Comparison of ENCODE assay signal across 18 cellular contexts in genomic region chr14:59098377-59098776, GRCh38.
DNase-seq lines count a peak whose midpoint lies in the region; ATAC-seq and TF ChIP-seq lines count a peak whose summit lies in the region.
"Had no signal": no experiment of that assay in that cellular context is flagged by ENCODE, and none has a peak within 500 bp of the region (broad histone marks: within the 10 kb centered on the region; RNA-seq: fewer than 3 reads in every experiment).

No MANE protein-coding gene starts in this region.

- ATAC-seq in sciatic nerve: no peak
- ATAC-seq in HG02884 (IDR thresholded peaks at IDR 0.05; ENCODE audit: unreplicated experiment): no peak
- ATAC-seq: activated naive CD4-positive, alpha-beta T cell treated with anti-CD3 and anti-CD28 coated beads, Interleukin-2, amount 50 U/mL, for 72 hours; HCT116; psoas muscle had no signal

- no peaks in the 10 kb centered on the region for H3K27me3 Mint-ChIP-seq in nephron progenitor cell (ENCODE audit: low read depth, poor library complexity)

- no peak for TF ChIP-seq CTCF in nephron progenitor cell (IDR thresholded peaks at IDR 0.05)

- H3K4me1 Mint-ChIP-seq in nephron progenitor cell: peaks cover 3% of the 10 kb centered on the region
- H3K4me1 Mint-ChIP-seq: activated B cell treated with CpG ODN at 0.5 μM for 24 hours, immature natural killer cell had no signal

- TF ChIP-seq POLR2A in erythroblast (IDR thresholded peaks at IDR 0.05; ENCODE audit: low read length): no peak

- no peaks in the 10 kb centered on the region for H3K9me3 Mint-ChIP-seq in nephron progenitor cell
- H3K9me3 Mint-ChIP-seq: activated B cell treated with CpG ODN at 0.5 μM for 24 hours; activated naive CD4-positive, alpha-beta T cell treated with anti-CD3 and anti-CD28 coated beads, Interleukin-2, amount 50 U/mL, for 72 hours; CD4-positive, alpha-beta T cell; immature natural killer cell had no signal

- DNase-seq in EH (ENCODE audit: low read depth) (peak; percentile 97), RPMI7951 (ENCODE audit: low read depth) (peak; percentile 59), fibroblast of gingiva (ENCODE audit: low read depth) (peak; percentile 57), renal cortical epithelial cell (ENCODE audit: low read depth) (peak; percentile 33), erythroblast (lab: John Stamatoyannopoulos, UW) (no peak), nephron progenitor cell (no peak), sciatic nerve (ENCODE audit: low spot score) (no peak)
- DNase-seq: activated B cell treated with CpG ODN at 0.5 μM for 24 hours; activated CD8-positive, alpha-beta memory T cell treated with anti-CD3 and anti-CD28 coated beads, Interleukin-2, amount 50 U/mL, for 48 hours; CD4-positive, alpha-beta T cell; cortex of kidney; foreskin melanocyte; GF-D8; immature natural killer cell; psoas muscle had no signal

- intact Hi-C loops in sciatic nerve (cut with DNase I): no loop called here

- H3K4me3 Mint-ChIP-seq in nephron progenitor cell: no peak overlapping the region
- H3K4me3 Mint-ChIP-seq: activated B cell treated with CpG ODN at 0.5 μM for 24 hours; CD4-positive, alpha-beta T cell; immature natural killer cell had no signal

- H3K36me3 Mint-ChIP-seq in nephron progenitor cell (ENCODE audit: low read depth): no peaks in the 10 kb centered on the region
- H3K36me3 Mint-ChIP-seq: activated naive CD4-positive, alpha-beta T cell treated with anti-CD3 and anti-CD28 coated beads, Interleukin-2, amount 50 U/mL, for 72 hours; immature natural killer cell had no signal

- H3K27ac Mint-ChIP-seq in nephron progenitor cell: no peak overlapping the region
- H3K27ac Mint-ChIP-seq: activated B cell treated with CpG ODN at 0.5 μM for 24 hours; activated naive CD4-positive, alpha-beta T cell treated with anti-CD3 and anti-CD28 coated beads, Interleukin-2, amount 50 U/mL, for 72 hours; CD4-positive, alpha-beta T cell; immature natural killer cell had no signal

Comparison
In these comparisons a context has a peak if more than half of its experiments do, and no peak if none do; other contexts are left out.
1. DNase-seq: peak in EH (single experiment), RPMI7951 (single experiment), fibroblast of gingiva (single experiment) and renal cortical epithelial cell (single experiment); none in erythroblast (0 of 2), nephron progenitor cell (single experiment) and sciatic nerve (single experiment).